Comparison of ENCODE assay signal across 10 cellular contexts in the genomic region with DNA sequence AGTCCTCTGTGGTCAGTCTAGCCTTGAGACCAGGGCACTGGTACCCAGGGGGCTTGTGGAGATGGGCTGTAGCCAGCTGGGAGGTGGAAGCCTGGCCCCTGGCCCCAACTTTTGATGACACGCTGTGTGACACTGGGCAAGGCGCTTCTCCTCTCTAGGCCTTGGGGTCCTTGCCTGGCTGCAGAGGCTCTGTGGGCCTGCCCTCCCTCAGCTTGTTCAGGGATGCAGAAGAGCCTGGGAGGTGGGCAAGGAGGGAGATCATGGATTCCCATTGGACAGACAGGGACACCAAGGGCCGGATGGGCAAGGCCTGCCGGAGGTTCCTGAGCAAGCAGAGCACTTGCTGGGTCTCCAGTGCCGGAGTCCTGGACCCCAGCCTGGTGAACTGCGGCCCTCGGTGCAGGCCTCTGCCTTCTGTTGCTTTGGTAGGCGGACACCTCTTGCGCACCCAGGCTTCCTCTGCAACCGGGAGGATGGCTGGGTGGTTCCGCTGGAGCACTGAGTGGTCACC. TPM values are rescaled to one million over a fixed set of nuclear protein-coding genes. Genes with fewer than 3 reads are reported as not detected.
DNase-seq lines count a peak whose midpoint lies in the region; ATAC-seq and TF ChIP-seq lines count a peak whose summit lies in the region.
"Had no signal": no experiment of that assay in that cellular context is flagged by ENCODE, and none has a peak within 500 bp of the region (broad histone marks: within the 10 kb centered on the region; RNA-seq: fewer than 3 reads in every experiment).

No MANE protein-coding gene starts in this region.

- peaks cover 4% of the 10 kb centered on the region; the same call in 1 of the 2 replicates for H3K79me2 ChIP-seq in PC-3 (ENCODE audit: low read length)

- CTCF ChIA-PET in CD8-positive, alpha-beta memory T cell (lab: Charles Lee), result no interaction called here
- CTCF ChIA-PET in PC-3 (lab: Charles Lee), result no interaction called here

- peak overlapping the region in 7 of 8 donors; percentile 3 to 99 (median 89) for H3K27ac Mint-ChIP-seq in CD8-positive, alpha-beta memory T cell
- peak overlapping the region; percentile 100 for H3K27ac Mint-ChIP-seq in glutamatergic neuron (ENCODE audit: unreplicated experiment)
- H3K27ac Mint-ChIP-seq in progenitor cell of endocrine pancreas, result no peak overlapping the region

- ATAC-seq in PC-3, result no peak
- no peak for ATAC-seq in GM21390 (IDR thresholded peaks at IDR 0.05; ENCODE audit: unreplicated experiment)

- no peaks in the 10 kb centered on the region for H3K9me2 ChIP-seq in PC-3 (replicated peaks; ENCODE audit: low read length)

- TF ChIP-seq CTCF in PC-3 (conservative IDR thresholded peaks at IDR 0.05; ENCODE audit: low read depth, low read length) (no peak), glutamatergic neuron (IDR thresholded peaks at IDR 0.05; ENCODE audit: partially characterized antibody, unreplicated experiment) (no peak), progenitor cell of endocrine pancreas (IDR thresholded peaks at IDR 0.05; ENCODE audit: unreplicated experiment) (no peak), brain microvascular endothelial cell (IDR thresholded peaks at IDR 0.05; ENCODE audit: low read depth, low read length, missing control alignments) (no peak)

- H3K9me3 ChIP-seq in CD8-positive, alpha-beta memory T cell (ENCODE audit: low read length), result no peaks in the 10 kb centered on the region
- no peaks in the 10 kb centered on the region for H3K9me3 ChIP-seq in PC-3 (ENCODE audit: low read length)

- no peak overlapping the region for H3K4me3 ChIP-seq in CD8-positive, alpha-beta memory T cell (ENCODE audit: low read length)
- H3K4me3 ChIP-seq in PC-3 (ENCODE audit: low read length) (no peak overlapping the region), brain microvascular endothelial cell (ENCODE audit: low read depth, low read length) (no peak overlapping the region)
- H3K4me3 ChIP-seq: lung had no signal

- H3K4me3 Mint-ChIP-seq in CD8-positive, alpha-beta memory T cell, result peak overlapping the region in 1 of 7 donors; percentile 94
- H3K4me3 Mint-ChIP-seq in glutamatergic neuron (ENCODE audit: unreplicated experiment), result no peak overlapping the region
- H3K4me3 Mint-ChIP-seq in progenitor cell of endocrine pancreas (ENCODE audit: low read depth), result peak overlapping the region; percentile 87

- no peaks in the 10 kb centered on the region for H3K9me3 Mint-ChIP-seq in CD8-positive, alpha-beta memory T cell
- peaks cover 2% of the 10 kb centered on the region for H3K9me3 Mint-ChIP-seq in glutamatergic neuron (ENCODE audit: unreplicated experiment)
- H3K9me3 Mint-ChIP-seq in progenitor cell of endocrine pancreas (ENCODE audit: low read depth), result no peaks in the 10 kb centered on the region

- H3K4me1 Mint-ChIP-seq in CD8-positive, alpha-beta memory T cell, result peaks cover 10 to 19% (median 11%) of the 10 kb centered on the region in 3 donors
- H3K4me1 Mint-ChIP-seq in glutamatergic neuron (ENCODE audit: low read depth, unreplicated experiment) (peaks cover 15% of the 10 kb centered on the region), progenitor cell of endocrine pancreas (ENCODE audit: low read depth) (peaks cover 6% of the 10 kb centered on the region)

- H3K27me3 ChIP-seq in CD8-positive, alpha-beta memory T cell (ENCODE audit: insufficient read depth, low read length, poor library complexity, severe bottlenecking), result no peaks in the 10 kb centered on the region
- H3K27me3 ChIP-seq in PC-3 (ENCODE audit: low read length) (no peaks in the 10 kb centered on the region), brain microvascular endothelial cell (replicated peaks) (no peaks in the 10 kb centered on the region)

- no peaks in the 10 kb centered on the region for H3K36me3 ChIP-seq in CD8-positive, alpha-beta memory T cell (ENCODE audit: insufficient read depth, low read length)
- H3K36me3 ChIP-seq in PC-3 (ENCODE audit: low read depth, low read length), result no peaks in the 10 kb centered on the region
- peaks cover 10% of the 10 kb centered on the region for H3K36me3 ChIP-seq in brain microvascular endothelial cell (replicated peaks)

- intact Hi-C loops in PC-3 (cut with micrococcal nuclease), result no loop called here

- H3F3A ChIP-seq in PC-3 (ENCODE audit: low read length, unreplicated experiment), result no peaks in the 10 kb centered on the region

- no peak for DNase-seq in CD8-positive, alpha-beta memory T cell
- DNase-seq in PC-3, result no peak
- DNase-seq in glutamatergic neuron, result no peak
- no peak for DNase-seq in progenitor cell of endocrine pancreas (ENCODE audit: low spot score, unreplicated experiment)
- DNase-seq in NCI-H2227 (lab: John Stamatoyannopoulos, UW; ENCODE audit: unreplicated experiment), result no peak
- no peak for DNase-seq in brain microvascular endothelial cell
- no peak for DNase-seq in 8988T

- H3K4me2 ChIP-seq in PC-3 (ENCODE audit: low read length), result no peak overlapping the region; the same call in 1 of the 2 replicates

- peak overlapping the region; percentile 80 for H3K27ac ChIP-seq in CD8-positive, alpha-beta memory T cell (ENCODE audit: low read depth, low read length)
- no peak overlapping the region for H3K27ac ChIP-seq in PC-3 (ENCODE audit: low read length)
- no peak overlapping the region for H3K27ac ChIP-seq in brain microvascular endothelial cell

- H2AFZ ChIP-seq in PC-3 (ENCODE audit: low read length), result peak overlapping the region; percentile 98

- H3K4me1 ChIP-seq in CD8-positive, alpha-beta memory T cell (ENCODE audit: insufficient read depth, low read length), result peaks cover 22% of the 10 kb centered on the region
- H3K4me1 ChIP-seq in PC-3 (ENCODE audit: insufficient read depth, low read length), result peaks cover 14% of the 10 kb centered on the region; the same call in 1 of the 2 replicates

- in situ Hi-C loops in brain microvascular endothelial cell (cut with HindIII; ENCODE audit: low pct_ligation_motif_present, low sequenced_read_pairs), result no loop called here

- H3K36me3 Mint-ChIP-seq in CD8-positive, alpha-beta memory T cell, result peaks cover 0 to 12% (median 0%) of the 10 kb centered on the region in 3 donors
- H3K36me3 Mint-ChIP-seq in glutamatergic neuron (ENCODE audit: unreplicated experiment) (no peaks in the 10 kb centered on the region), progenitor cell of endocrine pancreas (ENCODE audit: insufficient read depth) (peaks cover 2% of the 10 kb centered on the region)

- H4K20me1 ChIP-seq in PC-3 (ENCODE audit: low read length), result no peaks in the 10 kb centered on the region

- H3K9ac ChIP-seq in PC-3 (ENCODE audit: low read length), result no peak overlapping the region

- no peaks in the 10 kb centered on the region for H3K27me3 Mint-ChIP-seq in CD8-positive, alpha-beta memory T cell
- H3K27me3 Mint-ChIP-seq in glutamatergic neuron (ENCODE audit: unreplicated experiment) (peaks cover 6% of the 10 kb centered on the region), progenitor cell of endocrine pancreas (peaks cover 3% of the 10 kb centered on the region)

- POLR2A ChIA-PET in CD8-positive, alpha-beta memory T cell (lab: Charles Lee), result interaction anchor here (0.6 to 2.4 kb wide), 2 partner anchors 75 to 199 kb away, joined by 3 to 9 read pairs; partner anchors contain the start of genes FAU and MRPL49
- POLR2A ChIA-PET in PC-3 (lab: Charles Lee; ENCODE audit: unreplicated experiment), result no interaction called here

- BruUV-seq in PC-3 (replicated peaks; lab: Mats Ljungman, UMichigan), result no TSS peak

RNA-seq across cellular contexts. Expression of gene PPP2R5B, which starts 1.3 kb away (rescaled TPM):
- 10 to 100 TPM; 11.2 to 11.7 TPM for total RNA-seq in CD8-positive, alpha-beta memory T cell
- 7.8 TPM for polyA plus RNA-seq in CD8-positive, alpha-beta memory T cell
- 24.9 and 31.3 TPM in 2 replicates for total RNA-seq in PC-3 (2014; rRNA removed)
- total RNA-seq in glutamatergic neuron (ENCODE audit: unreplicated experiment), result 148 TPM
- total RNA-seq in progenitor cell of endocrine pancreas, result 14.1 and 15.9 TPM in 2 replicates

RNA-seq across cellular contexts. Expression of gene ATG2A, which starts 6.2 kb away (rescaled TPM):
- 10 to 100 TPM; 25.7 to 27.0 TPM for total RNA-seq in CD8-positive, alpha-beta memory T cell
- 7.6 TPM for polyA plus RNA-seq in CD8-positive, alpha-beta memory T cell
- 45.6 and 51.4 TPM in 2 replicates for total RNA-seq in PC-3 (2014; rRNA removed)
- total RNA-seq in glutamatergic neuron (ENCODE audit: unreplicated experiment), result 25.9 TPM
- 33.2 and 35.0 TPM in 2 replicates for total RNA-seq in progenitor cell of endocrine pancreas

RNA-seq across cellular contexts. Expression of gene GPHA2, which starts 12.5 kb away (rescaled TPM):
- not detected for total RNA-seq in CD8-positive, alpha-beta memory T cell
- polyA plus RNA-seq in CD8-positive, alpha-beta memory T cell, result not detected
- not detected in 2 replicates for total RNA-seq in PC-3 (2014; rRNA removed)
- not detected for total RNA-seq in glutamatergic neuron (ENCODE audit: unreplicated experiment)
- total RNA-seq in progenitor cell of endocrine pancreas, result 0.41 TPM in 1 of 2 replicates, not detected in the other
- total RNA-seq: chondrocyte, lung had no signal

RNA-seq across cellular contexts. Expression of gene EHD1, which starts 44.8 kb away (rescaled TPM):
- total RNA-seq in CD8-positive, alpha-beta memory T cell, result 100 to 1,000 TPM; 102 to 110 TPM
- 258 TPM for polyA plus RNA-seq in CD8-positive, alpha-beta memory T cell
- 340 and 370 TPM in 2 replicates for total RNA-seq in PC-3 (2014; rRNA removed)
- total RNA-seq in glutamatergic neuron (ENCODE audit: unreplicated experiment), result 114 TPM
- total RNA-seq in progenitor cell of endocrine pancreas, result 55.0 and 57.2 TPM in 2 replicates

RNA-seq across cellular contexts. Expression of gene MAJIN, which starts 48.7 kb away (rescaled TPM):
- not detected for total RNA-seq in CD8-positive, alpha-beta memory T cell
- polyA plus RNA-seq in CD8-positive, alpha-beta memory T cell, result not detected
- total RNA-seq in PC-3 (2014; rRNA removed) (not detected in 2 replicates), glutamatergic neuron (ENCODE audit: unreplicated experiment) (not detected), progenitor cell of endocrine pancreas (not detected in 2 replicates)
- total RNA-seq: chondrocyte had no signal
